ENCODE assay signal across 18 cellular contexts in genomic region chr2:75870654-75871137, GRCh38.
DNase-seq lines count a peak whose midpoint lies in the region; ATAC-seq, FAIRE-seq and TF ChIP-seq lines count a peak whose summit lies in the region.
"Had no signal": no experiment of that assay in that cellular context is flagged by ENCODE, and none has a peak within 500 bp of the region (broad histone marks: within the 10 kb centered on the region; RNA-seq: fewer than 3 reads in every experiment).

No MANE protein-coding gene starts in this region.

- no peak overlapping the region; the same call in 1 of the 2 replicates for H3K18ac ChIP-seq in H1 (ENCODE audit: extremely low read depth, low read length)

- H3K27ac ChIP-seq in H1 (ENCODE audit: low read depth, low read length): no peak overlapping the region
- H3K27ac ChIP-seq in uterus: peak overlapping the region in 1 of 2 donors; percentile 33
- H3K27ac ChIP-seq: Peyer's patch had no signal

- no peak overlapping the region for H2BK5ac ChIP-seq in H1 (ENCODE audit: low read depth, low read length)

- H3K4ac ChIP-seq in H1 (replicated peaks; ENCODE audit: insufficient read length, low read depth, low read length): no peak overlapping the region

- H2AFZ ChIP-seq in H1 (ENCODE audit: low read length): no peak overlapping the region

- H3K4me2 ChIP-seq in H1 (ENCODE audit: insufficient read depth in 1 of 2, low read depth in 2 of 2, low read length in 2 of 2): peak overlapping the region; percentile 25 to 33; a peak in 2 of 4 replicates

- H3K56ac ChIP-seq in H1 (replicated peaks; ENCODE audit: insufficient read length, low read depth, low read length): no peak overlapping the region

- FAIRE-seq in H1 (lab: Jason Lieb, UNC): no peak
- FAIRE-seq: H54 had no signal

- no peak overlapping the region for H2AK5ac ChIP-seq in H1 (ENCODE audit: low read depth, low read length)

- no peaks in the 10 kb centered on the region for H3K79me2 ChIP-seq in H1 (ENCODE audit: control insufficient read depth in 1 of 2, insufficient read depth in 2 of 2, low read length in 2 of 2)

- peak overlapping the region in 1 of 4 experiments; percentile 14; a peak in 1 of 8 replicates for H3K4me3 ChIP-seq in H1 (ENCODE audit: extremely low read depth in 1 of 4, insufficient read depth in 2 of 4, low read depth in 3 of 4, low read length in 4 of 4)
- no peak overlapping the region for H3K4me3 ChIP-seq in uterus
- H3K4me3 ChIP-seq: Peyer's patch had no signal

- TF ChIP-seq CTCF in H1 (IDR thresholded peaks at IDR 0.05; ENCODE audit: control extremely low read depth in 1 of 3, insufficient read depth in 1 of 3, low read depth in 1 of 3, low read length in 3 of 3) (peak in 1 of 3 experiments; percentile 1; a peak in 1 of 4 replicates), uterus (IDR thresholded peaks at IDR 0.05) (no peak)

- H2BK120ac ChIP-seq in H1 (replicated peaks; ENCODE audit: low read depth, low read length): no peak overlapping the region

- H3K23me2 ChIP-seq in H1 (ENCODE audit: low read depth, low read length): no peaks in the 10 kb centered on the region

- H2BK12ac ChIP-seq in H1 (ENCODE audit: low read depth, low read length): no peak overlapping the region

- no peak overlapping the region for H4K5ac ChIP-seq in H1 (ENCODE audit: insufficient read length, low read depth, low read length)

- H3K27me3 ChIP-seq in H1 (replicated peaks in 1 of 4; ENCODE audit: control insufficient read depth in 3 of 4, extremely low read depth in 1 of 4, insufficient read depth in 3 of 4, low read length in 3 of 4) (peaks cover 10 to 47% (median 40%) of the 10 kb centered on the region in 4 experiments), uterus (no peaks in the 10 kb centered on the region)
- H3K27me3 ChIP-seq: Peyer's patch had no signal

- no peak overlapping the region for H4K91ac ChIP-seq in H1 (replicated peaks; ENCODE audit: insufficient read length, low read length)

- no peak overlapping the region for H3K23ac ChIP-seq in H1 (ENCODE audit: insufficient read length)

- H3K4me1 ChIP-seq in H1 (replicated peaks in 1 of 4; ENCODE audit: control insufficient read depth in 3 of 4, insufficient read depth in 4 of 4, low read length in 3 of 4): peaks cover 0 to 7% (median 3%) of the 10 kb centered on the region in 4 experiments; a peak in 4 of 7 replicates
- H3K4me1 ChIP-seq in uterus: no peaks in the 10 kb centered on the region
- H3K4me1 ChIP-seq: Peyer's patch had no signal

- TF ChIP-seq EP300 in H1 (IDR thresholded peaks at IDR 0.05; ENCODE audit: borderline replicate concordance in 1 of 2, low read depth in 2 of 2, low read length in 2 of 2): no peak

- ATAC-seq in GM19025 (IDR thresholded peaks at IDR 0.05; ENCODE audit: low read depth, unreplicated experiment): peak; percentile 84
- peak; percentile 66 for ATAC-seq in HG02885 (IDR thresholded peaks at IDR 0.05; ENCODE audit: poor library complexity, unreplicated experiment)

- no peak overlapping the region for H3K14ac ChIP-seq in H1 (ENCODE audit: insufficient read length)

- no peak overlapping the region for H2BK15ac ChIP-seq in H1 (ENCODE audit: low read length)

- H4K8ac ChIP-seq in H1 (ENCODE audit: extremely low read depth, insufficient read depth, low read length): no peak overlapping the region

- CTCF ChIA-PET in H1 (lab: Charles Lee; ENCODE audit: partially characterized antibody): interaction anchor here (0.9 to 1.0 kb wide), 2 partner anchors 11 to 26 kb away, joined by 3 to 4 read pairs; no protein-coding TSS in a partner anchor

- no peaks in the 10 kb centered on the region for H3K79me1 ChIP-seq in H1 (ENCODE audit: low read depth, low read length)

- no peak overlapping the region for H2BK20ac ChIP-seq in H1 (ENCODE audit: low read length)

- no peak for TF ChIP-seq RAD21 in H1 (IDR thresholded peaks at IDR 0.05 in 1 of 2, conservative IDR thresholded peaks at IDR 0.05 in 1 of 2; ENCODE audit: low read depth in 2 of 2, low read length in 2 of 2)

- WGBS in H1 (ENCODE audit: extremely low coverage in 1 of 2, insufficient coverage in 1 of 2, insufficient read length in 1 of 2, insufficient replicate concordance in 2 of 2, low coverage in 1 of 2, low lambda C conversion rate in 2 of 2, missing lambda C conversion rate in 1 of 2), 2 experiments: 51% methylated on average over 6 of the region's 6 CpGs; no CpG with 5 or more reads in 1 of the 2 experiments

- H3K36me3 ChIP-seq in H1 (ENCODE audit: control insufficient read depth in 2 of 4, insufficient read depth in 4 of 4, low read length in 3 of 4): no peaks in the 10 kb centered on the region
- H3K36me3 ChIP-seq in uterus: no peaks in the 10 kb centered on the region
- H3K36me3 ChIP-seq: Peyer's patch had no signal

- DNase-seq in ELF-1 (ENCODE audit: low read depth, low spot score) (peak; percentile 29), H1 (ENCODE audit: low read depth in 1 of 2, low spot score in 2 of 2) (no peak), superior temporal gyrus (ENCODE audit: extremely low spot score) (no peak), uterus (no peak), NCI-H187 (lab: John Stamatoyannopoulos, UW) (no peak)
- no peak for DNase-seq in activated effector memory CD4-positive, alpha-beta T cell treated with Interleukin-2 at 50 U/mL for 16 hours
- DNase-seq: activated naive CD8-positive, alpha-beta T cell treated with anti-CD3 and anti-CD28 coated beads, Interleukin-2, amount 10 ng/mL, durations not matched to agents 7 days and 5 days; activated T-cell treated with anti-CD3 and anti-CD28 coated beads, Interleukin-2, amount 50 U/mL, for 1 hour; CD4-positive, CD25-positive, alpha-beta regulatory T cell; DMS79 treated with DMSO at 0.1 percent for 48 hours; NCI-H187 treated with DMSO at 0.1 percent for 48 hours; NCI-H526; occipital lobe; Peyer's patch; stimulated activated CD4-positive, alpha-beta T cell treated with anti-CD3 and anti-CD28 coated beads, Interleukin-4, amount 100 ng/mL, for 4 hours had no signal

- H3K9me3 ChIP-seq in H1 (ENCODE audit: insufficient read depth in 2 of 2, low read depth in 1 of 2, low read length in 1 of 2): peaks cover 0 to 4% of the 10 kb centered on the region in 2 experiments; a peak in 1 of 4 replicates
- H3K9me3 ChIP-seq in uterus: no peaks in the 10 kb centered on the region
- H3K9me3 ChIP-seq: Peyer's patch had no signal

- TF ChIP-seq POLR2A in H1 (IDR thresholded peaks at IDR 0.05; ENCODE audit: control extremely low read depth in 1 of 2, low read depth in 2 of 2, low read length in 2 of 2): no peak
- no peak for TF ChIP-seq POLR2A in uterus (IDR thresholded peaks at IDR 0.05)

- H4K20me1 ChIP-seq in H1 (replicated peaks in 1 of 2; ENCODE audit: control insufficient read depth in 1 of 2, insufficient read depth in 2 of 2, low read length in 2 of 2): peaks cover 0 to 4% of the 10 kb centered on the region in 2 experiments

- POLR2A ChIA-PET in H1 (lab: Charles Lee; ENCODE audit: partially characterized antibody): interaction anchor here (1.4 kb wide), 1 partner anchor 159 kb away, joined by 3 read pairs; the partner anchor contains the start of gene GCFC2

- intact Hi-C loops in uterus (cut with DNase I; ENCODE audit: low total_unique reads): no loop called here

- no peak overlapping the region for H3K9ac ChIP-seq in H1 (replicated peaks in 1 of 4; ENCODE audit: extremely low read depth in 1 of 4, low read depth in 3 of 4, low read length in 3 of 4)

TF ChIP-seq in H1, 55 proteins besides CTCF, POLR2A, EP300 and RAD21:
- TF ChIP-seq TCF12 (IDR thresholded peaks at IDR 0.05; ENCODE audit: low read depth, low read length): no peak
- no peak for TF ChIP-seq PHF8 (conservative IDR thresholded peaks at IDR 0.05; ENCODE audit: low read depth, low read length)
- no peak for TF ChIP-seq CEBPB (IDR thresholded peaks at IDR 0.05; ENCODE audit: low read depth, low read length)
- no peak for TF ChIP-seq BACH1 (IDR thresholded peaks at IDR 0.05; ENCODE audit: low read length)
- TF ChIP-seq CBX8 (IDR thresholded peaks at IDR 0.05; ENCODE audit: borderline replicate concordance, low read depth, low read length): no peak
- TF ChIP-seq NRF1 (IDR thresholded peaks at IDR 0.05; ENCODE audit: low read depth, low read length): no peak
- no peak for TF ChIP-seq SIN3A (conservative IDR thresholded peaks at IDR 0.05 in 1 of 2, IDR thresholded peaks at IDR 0.05 in 1 of 2; ENCODE audit: low read depth in 1 of 2, low read length in 2 of 2)
- no peak for TF ChIP-seq MAFK (IDR thresholded peaks at IDR 0.05; ENCODE audit: low read depth, low read length)
- TF ChIP-seq TBP (IDR thresholded peaks at IDR 0.05; ENCODE audit: low read depth, low read length): no peak
- TF ChIP-seq SP4 (IDR thresholded peaks at IDR 0.05; ENCODE audit: low read length): no peak
TF ChIP-seq in H1: peak in this region for 0.
